ENCODE assay signal across 11 cellular contexts in the genomic region with DNA sequence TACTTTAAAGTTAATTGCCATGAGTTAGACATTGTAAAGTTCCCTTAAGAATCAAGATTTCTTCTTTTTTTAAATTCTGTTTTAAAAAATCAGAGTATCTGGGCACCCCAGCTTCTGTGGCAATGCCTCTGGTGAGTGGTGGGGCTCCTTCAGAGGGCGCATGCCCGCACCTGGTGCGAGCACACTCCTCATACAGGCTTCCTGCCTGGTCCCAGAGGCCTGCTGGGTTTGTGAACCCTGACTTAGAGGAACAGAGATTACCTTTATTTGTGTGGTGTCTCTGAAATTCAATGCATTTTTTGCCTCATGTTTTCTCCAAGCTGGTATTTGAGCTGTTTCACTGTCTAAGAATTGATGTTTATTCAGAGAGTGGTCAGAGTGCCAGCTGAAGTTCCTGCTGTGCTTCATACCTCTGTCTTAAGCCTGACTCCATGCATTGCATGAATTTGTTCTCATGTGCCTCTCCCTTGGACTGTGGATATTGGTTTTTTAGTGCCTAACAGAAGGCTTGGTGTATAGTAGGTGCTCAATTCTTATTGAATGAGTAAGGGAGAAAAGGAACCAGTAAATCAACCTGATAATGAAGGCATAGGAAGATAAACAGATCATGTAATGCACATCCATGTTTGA. TPM values are rescaled to one million over a fixed set of nuclear protein-coding genes. Genes with fewer than 3 reads are reported as not detected.
DNase-seq lines count a peak whose midpoint lies in the region; ATAC-seq and TF ChIP-seq lines count a peak whose summit lies in the region.
"Had no signal": no experiment of that assay in that cellular context is flagged by ENCODE, and none has a peak within 500 bp of the region (broad histone marks: within the 10 kb centered on the region; RNA-seq: fewer than 3 reads in every experiment).

No MANE protein-coding gene starts in this region.

- H3K27me3 ChIP-seq in HUES6 (ENCODE audit: control insufficient read depth, insufficient read depth, low read length) (no peaks in the 10 kb centered on the region), iPS-20b (ENCODE audit: insufficient read depth, low read length) (no peaks in the 10 kb centered on the region), upper lobe of left lung (no peaks in the 10 kb centered on the region)

- DNase-seq in EH (ENCODE audit: low read depth), result peak; percentile 27
- no peak for DNase-seq in NCI-H2081 treated with DMSO at 0.1 percent for 48 hours (lab: John Stamatoyannopoulos, UW)
- DNase-seq in upper lobe of left lung, result no peak
- no peak for DNase-seq in NOMO-1 (lab: John Stamatoyannopoulos, UW; ENCODE audit: unreplicated experiment in 2 of 2)
- DNase-seq: activated naive CD4-positive, alpha-beta T cell treated with anti-CD3 and anti-CD28 coated beads, Interleukin-2, amount 10 ng/mL, durations not matched to agents 7 days and 5 days; COR-L47; NCI-H2081 had no signal

- H3K4me1 ChIP-seq in HUES6 (ENCODE audit: control insufficient read depth, insufficient read depth, low read length) (peaks cover 64% of the 10 kb centered on the region), iPS-20b (ENCODE audit: insufficient read depth, low read length) (peaks cover 51% of the 10 kb centered on the region), upper lobe of left lung (peaks cover 6 to 31% (median 20%) of the 10 kb centered on the region in 4 donors)

- H3K9ac ChIP-seq in HUES6 (ENCODE audit: low read length) (no peak overlapping the region), iPS-20b (ENCODE audit: low read depth, low read length) (peak overlapping the region; percentile 18; the same call in 1 of the 2 replicates)

- no peak for TF ChIP-seq CTCF in upper lobe of left lung (IDR thresholded peaks at IDR 0.05)

- H3K27ac ChIP-seq in HUES6 (ENCODE audit: low read depth, low read length), result peak overlapping the region; percentile 22; the same call in 1 of the 2 replicates
- H3K27ac ChIP-seq in iPS-20b (ENCODE audit: low read length), result peak overlapping the region; percentile 25
- H3K27ac ChIP-seq in upper lobe of left lung, result no peak overlapping the region

- H3K9me3 ChIP-seq in HUES6 (ENCODE audit: control insufficient read depth, insufficient read depth, low read depth, low read length) (no peaks in the 10 kb centered on the region; the same call in 1 of the 2 replicates), iPS-20b (ENCODE audit: insufficient read depth, low read depth, low read length) (no peaks in the 10 kb centered on the region), upper lobe of left lung (no peaks in the 10 kb centered on the region)

- no peak for TF ChIP-seq EP300 in upper lobe of left lung (IDR thresholded peaks at IDR 0.05)

- WGBS in upper lobe of left lung, 2 donors, result 80 to 89% methylated on average over 3 of the region's 3 CpGs

- TF ChIP-seq POLR2A in upper lobe of left lung (IDR thresholded peaks at IDR 0.05), result no peak

- no peak overlapping the region for H3K4me3 ChIP-seq in HUES6 (ENCODE audit: low read depth, low read length)
- no peak overlapping the region for H3K4me3 ChIP-seq in iPS-20b (ENCODE audit: low read length)
- no peak overlapping the region for H3K4me3 ChIP-seq in upper lobe of left lung

- peak; percentile 89 for ATAC-seq in GM21786 (IDR thresholded peaks at IDR 0.05; ENCODE audit: unreplicated experiment)
- ATAC-seq in activated CD4-positive, CD25-positive, alpha-beta regulatory T cell treated with anti-CD3 and anti-CD28 coated beads, Interleukin-2, amount 50 U/mL, for 24 hours, result no peak
- ATAC-seq in upper lobe of left lung (ENCODE audit: low FRiP score in 2 of 2), result no peak

- no peaks in the 10 kb centered on the region for H3K36me3 ChIP-seq in HUES6 (ENCODE audit: control insufficient read depth, insufficient read depth, low read length)
- no peaks in the 10 kb centered on the region for H3K36me3 ChIP-seq in iPS-20b (ENCODE audit: insufficient read depth, low read depth, low read length)
- no peaks in the 10 kb centered on the region for H3K36me3 ChIP-seq in upper lobe of left lung

RNA-seq across cellular contexts. Expression of a gene that starts 28.9 kb away (rescaled TPM):
- total RNA-seq in upper lobe of left lung, result 10 to 100 TPM in 4 of 6 donors, 1 to 10 TPM in 2; 8.2 to 15.5 (median 13.2) TPM

Comparison
In these comparisons a context has a peak if more than half of its experiments do, and no peak if none do; other contexts are left out.
1. H3K27ac ChIP-seq: peak in HUES6 (single experiment) and iPS-20b (single experiment); none in upper lobe of left lung (0 of 4).